In genomic region chr3:13377741-13378140, GRCh38 we compare ENCODE assay signal across 8 cellular contexts. TPM values are rescaled to one million over a fixed set of nuclear protein-coding genes. Genes with fewer than 3 reads are reported as not detected.
A peak's percentile ranks its signal among the peaks of the same experiment; 100 is the strongest.
DNase-seq lines count a peak whose midpoint lies in the region; ATAC-seq and TF ChIP-seq lines count a peak whose summit lies in the region.
"Not testable (repeated sequence)": the region's sequence is repeated elsewhere in the genome, so short reads cannot be mapped to it uniquely, and the experiment has no call there.

No MANE protein-coding gene starts in this region.

- H3K23me2 ChIP-seq in H9 (ENCODE audit: insufficient read length, low read depth, low read length, poor library complexity, severe bottlenecking): not testable (repeated sequence)

- not testable (repeated sequence) for ATAC-seq in CD4-positive, CD25-positive, alpha-beta regulatory T cell (ENCODE audit: low read depth in 2 of 2); T-helper 17 cell; activated T-helper 17 cell treated with anti-CD3 and anti-CD28 coated beads, Interleukin-2, amount 50 U/mL, for 72 hours (replicated peaks); central memory CD8-positive, alpha-beta T cell (replicated peaks; ENCODE audit: extremely low read depth, poor library complexity, severe bottlenecking); naive thymus-derived CD4-positive, alpha-beta T cell; stimulated activated naive CD8-positive, alpha-beta T cell treated with anti-CD3 and anti-CD28 coated beads, Interleukin-15, amount 100 ng/mL, for 72 hours

- not testable (repeated sequence) for H2AFZ ChIP-seq in H9 (ENCODE audit: low read length); osteoblast (ENCODE audit: low read length)

- not testable (repeated sequence) for H2BK20ac ChIP-seq in H9 (ENCODE audit: low read depth, low read length, poor library complexity, severe bottlenecking)

- H2BK5ac ChIP-seq in H9 (ENCODE audit: insufficient read length, low read length): not testable (repeated sequence)

- not testable (repeated sequence) for H4K5ac ChIP-seq in H9 (ENCODE audit: insufficient read length, low read depth, low read length)

- not testable (repeated sequence) for H3K79me2 ChIP-seq in H9 (ENCODE audit: insufficient read depth, low read length); osteoblast (ENCODE audit: insufficient read depth, low read length)

- H3K9me3 Mint-ChIP-seq in CD4-positive, CD25-positive, alpha-beta regulatory T cell; H9; activated T-helper 17 cell treated with anti-CD3 and anti-CD28 coated beads, Interleukin-2, amount 50 U/mL, for 72 hours; central memory CD8-positive, alpha-beta T cell; naive thymus-derived CD4-positive, alpha-beta T cell; stimulated activated naive CD8-positive, alpha-beta T cell treated with anti-CD3 and anti-CD28 coated beads, Interleukin-15, amount 100 ng/mL, for 72 hours: not testable (repeated sequence)

- H3K79me1 ChIP-seq in H9 (ENCODE audit: insufficient read depth, low read depth, low read length, poor library complexity, severe bottlenecking): not testable (repeated sequence)

- not testable (repeated sequence) for H3K23ac ChIP-seq in H9 (ENCODE audit: insufficient read length, low read depth, low read length)

- not testable (repeated sequence) for H3T11ph ChIP-seq in H9 (ENCODE audit: low read length)

- H3K9ac ChIP-seq in H9 (ENCODE audit: extremely low read depth, insufficient read length, low read length): not testable (repeated sequence)

- WGBS in H9 (ENCODE audit: extremely low coverage, insufficient read length, low lambda C conversion rate): no CpG with 5 or more reads among the region's 2 CpGs

- H3K14ac ChIP-seq in H9 (ENCODE audit: insufficient read depth, low read length): not testable (repeated sequence)

- H2AK5ac ChIP-seq in H9 (ENCODE audit: insufficient read length, low read length): not testable (repeated sequence)

- not testable (repeated sequence) for H2BK12ac ChIP-seq in H9 (ENCODE audit: insufficient read length, low read depth, low read length)

- not testable (repeated sequence) for TF ChIP-seq CTCF in H9 (conservative IDR thresholded peaks at IDR 0.05); osteoblast (IDR thresholded peaks at IDR 0.05; ENCODE audit: extremely low read depth, low read depth, low read length)

- H3K27me3 Mint-ChIP-seq in CD4-positive, CD25-positive, alpha-beta regulatory T cell; H9 (ENCODE audit: low read depth); T-helper 17 cell; activated T-helper 17 cell treated with anti-CD3 and anti-CD28 coated beads, Interleukin-2, amount 50 U/mL, for 72 hours; central memory CD8-positive, alpha-beta T cell; naive thymus-derived CD4-positive, alpha-beta T cell; stimulated activated naive CD8-positive, alpha-beta T cell treated with anti-CD3 and anti-CD28 coated beads, Interleukin-15, amount 100 ng/mL, for 72 hours: not testable (repeated sequence)

- not testable (repeated sequence) for H3K4me2 ChIP-seq in H9 (ENCODE audit: insufficient read depth, insufficient read length, low read length); osteoblast (ENCODE audit: insufficient read depth, low read length)

- not testable (repeated sequence) for H3K4ac ChIP-seq in H9 (ENCODE audit: low read depth, low read length)

- not testable (repeated sequence) for H3K4me3 Mint-ChIP-seq in CD4-positive, CD25-positive, alpha-beta regulatory T cell; T-helper 17 cell; activated T-helper 17 cell treated with anti-CD3 and anti-CD28 coated beads, Interleukin-2, amount 50 U/mL, for 72 hours; central memory CD8-positive, alpha-beta T cell; naive thymus-derived CD4-positive, alpha-beta T cell; stimulated activated naive CD8-positive, alpha-beta T cell treated with anti-CD3 and anti-CD28 coated beads, Interleukin-15, amount 100 ng/mL, for 72 hours
- peak overlapping the region in 1 of 2 experiments; percentile 42; a peak in 1 of 5 replicates for H3K4me3 Mint-ChIP-seq in H9

- not testable (repeated sequence) for H4K20me1 ChIP-seq in H9 (ENCODE audit: control insufficient read depth, insufficient read depth, insufficient read length); osteoblast (ENCODE audit: insufficient read depth, low read length)

- not testable (repeated sequence) for H3K4me3 ChIP-seq in CD4-positive, CD25-positive, alpha-beta regulatory T cell (ENCODE audit: low read depth, low read length); naive thymus-derived CD4-positive, alpha-beta T cell (ENCODE audit: low read length); osteoblast (ENCODE audit: insufficient read depth, low read length)

- H3K9me3 ChIP-seq in CD4-positive, CD25-positive, alpha-beta regulatory T cell (ENCODE audit: control insufficient read depth in 2 of 2, low read length in 2 of 2); H9 (ENCODE audit: control insufficient read depth, low read depth, low read length); T-helper 17 cell (ENCODE audit: control insufficient read depth, low read length, poor library complexity, severe bottlenecking); naive thymus-derived CD4-positive, alpha-beta T cell (ENCODE audit: control insufficient read depth in 2 of 3, low read length in 3 of 3); osteoblast (ENCODE audit: low read depth, low read length): not testable (repeated sequence)

- not testable (repeated sequence) for H4K8ac ChIP-seq in H9 (replicated peaks; ENCODE audit: insufficient read length, low read depth, low read length)

- CTCF ChIA-PET in naive thymus-derived CD4-positive, alpha-beta T cell (lab: Charles Lee): interaction anchor here (0.7 to 2.1 kb wide), 2 partner anchors 11 to 74 kb away, joined by 3 to 8 read pairs; no protein-coding TSS in a partner anchor

- not testable (repeated sequence) for H4K91ac ChIP-seq in H9 (ENCODE audit: insufficient read length, low read depth, low read length)

- peaks cover 96% of the 10 kb centered on the region for H3K36me3 ChIP-seq in CD4-positive, CD25-positive, alpha-beta regulatory T cell (ENCODE audit: control insufficient read depth, insufficient read depth, low read length)
- peaks cover 22 to 99% (median 52%) of the 10 kb centered on the region in 3 experiments for H3K36me3 ChIP-seq in naive thymus-derived CD4-positive, alpha-beta T cell (ENCODE audit: control insufficient read depth in 2 of 3, insufficient read depth in 3 of 3, low read length in 3 of 3)
- H3K36me3 ChIP-seq in osteoblast (ENCODE audit: insufficient read depth, low read length): not testable (repeated sequence)

- H3K27ac ChIP-seq in CD4-positive, CD25-positive, alpha-beta regulatory T cell (ENCODE audit: insufficient read depth, low read length, poor library complexity, severe bottlenecking); H9 (ENCODE audit: insufficient read length, low read depth, low read length); naive thymus-derived CD4-positive, alpha-beta T cell (ENCODE audit: low read depth, low read length); osteoblast (ENCODE audit: low read depth, low read length): not testable (repeated sequence)

- H2BK120ac ChIP-seq in H9 (ENCODE audit: low read depth, low read length, poor library complexity, severe bottlenecking): not testable (repeated sequence)

- DNase-seq in CD4-positive, CD25-positive, alpha-beta regulatory T cell; H9; T-helper 17 cell; central memory CD8-positive, alpha-beta T cell (ENCODE audit: low spot score in 2 of 2); naive thymus-derived CD4-positive, alpha-beta T cell; stimulated activated naive CD8-positive, alpha-beta T cell treated with anti-CD3 and anti-CD28 coated beads, Interleukin-15, amount 100 ng/mL, for 72 hours: not testable (repeated sequence)
- DNase-seq in osteoblast (ENCODE audit: insufficient read length, low spot score, missing footprints): peak; percentile 68

- not testable (repeated sequence) for H2BK15ac ChIP-seq in H9 (ENCODE audit: low read depth, low read length)

- intact Hi-C loops in naive thymus-derived CD4-positive, alpha-beta T cell (cut with micrococcal nuclease): not testable (repeated sequence)

- H3K36me3 Mint-ChIP-seq in CD4-positive, CD25-positive, alpha-beta regulatory T cell: peaks cover 35% of the 10 kb centered on the region
- H3K36me3 Mint-ChIP-seq in H9 (ENCODE audit: insufficient read depth in 1 of 3, low read depth in 3 of 3) (peaks cover 14 to 45% (median 35%) of the 10 kb centered on the region in 3 experiments), T-helper 17 cell (ENCODE audit: low read depth) (peaks cover 11% of the 10 kb centered on the region)
- peaks cover 64% of the 10 kb centered on the region for H3K36me3 Mint-ChIP-seq in activated T-helper 17 cell treated with anti-CD3 and anti-CD28 coated beads, Interleukin-2, amount 50 U/mL, for 72 hours (ENCODE audit: low read depth)
- peaks cover 43% of the 10 kb centered on the region for H3K36me3 Mint-ChIP-seq in central memory CD8-positive, alpha-beta T cell (ENCODE audit: insufficient read depth)
- peaks cover 16 to 43% (median 18%) of the 10 kb centered on the region in 5 donors for H3K36me3 Mint-ChIP-seq in naive thymus-derived CD4-positive, alpha-beta T cell

- not testable (repeated sequence) for H3K18ac ChIP-seq in H9 (ENCODE audit: insufficient read length, low read depth, low read length)

- H3K27ac Mint-ChIP-seq in CD4-positive, CD25-positive, alpha-beta regulatory T cell: peak overlapping the region; percentile 81 to 88 (median 82)
- peak overlapping the region in 2 of 3 experiments; percentile 81 to 85; a peak in 4 of 7 replicates for H3K27ac Mint-ChIP-seq in H9
- peak overlapping the region; percentile 34 for H3K27ac Mint-ChIP-seq in T-helper 17 cell
- peak overlapping the region; percentile 40 for H3K27ac Mint-ChIP-seq in activated T-helper 17 cell treated with anti-CD3 and anti-CD28 coated beads, Interleukin-2, amount 50 U/mL, for 72 hours
- H3K27ac Mint-ChIP-seq in central memory CD8-positive, alpha-beta T cell (ENCODE audit: low read depth): peak overlapping the region; percentile 15
- H3K27ac Mint-ChIP-seq in naive thymus-derived CD4-positive, alpha-beta T cell: peak overlapping the region in 7 of 9 donors; percentile 5 to 81 (median 71)
- peak overlapping the region; percentile 70 to 74 for H3K27ac Mint-ChIP-seq in stimulated activated naive CD8-positive, alpha-beta T cell treated with anti-CD3 and anti-CD28 coated beads, Interleukin-15, amount 100 ng/mL, for 72 hours

- POLR2A ChIA-PET in naive thymus-derived CD4-positive, alpha-beta T cell (lab: Charles Lee): not testable (repeated sequence)

- not testable (repeated sequence) for H3K4me1 Mint-ChIP-seq in CD4-positive, CD25-positive, alpha-beta regulatory T cell; H9; activated T-helper 17 cell treated with anti-CD3 and anti-CD28 coated beads, Interleukin-2, amount 50 U/mL, for 72 hours; stimulated activated naive CD8-positive, alpha-beta T cell treated with anti-CD3 and anti-CD28 coated beads, Interleukin-15, amount 100 ng/mL, for 72 hours
- peaks cover 12% of the 10 kb centered on the region for H3K4me1 Mint-ChIP-seq in T-helper 17 cell
- H3K4me1 Mint-ChIP-seq in central memory CD8-positive, alpha-beta T cell: peaks cover 19% of the 10 kb centered on the region
- H3K4me1 Mint-ChIP-seq in naive thymus-derived CD4-positive, alpha-beta T cell: peaks cover 0 to 11% (median 8%) of the 10 kb centered on the region in 7 donors

- not testable (repeated sequence) for H3K56ac ChIP-seq in H9 (ENCODE audit: insufficient read length, low read depth, low read length)

- H3K27me3 ChIP-seq in CD4-positive, CD25-positive, alpha-beta regulatory T cell (ENCODE audit: control insufficient read depth, insufficient read depth, low read length); H9 (ENCODE audit: insufficient read depth, low read length); naive thymus-derived CD4-positive, alpha-beta T cell (ENCODE audit: control insufficient read depth in 2 of 2, insufficient read depth in 2 of 2, low read length in 2 of 2); osteoblast (ENCODE audit: insufficient read depth, low read length): not testable (repeated sequence)

- H3K4me1 ChIP-seq in CD4-positive, CD25-positive, alpha-beta regulatory T cell (ENCODE audit: control insufficient read depth, insufficient read depth, low read length, poor library complexity, severe bottlenecking); H9 (ENCODE audit: insufficient read depth, low read length); naive thymus-derived CD4-positive, alpha-beta T cell (ENCODE audit: control insufficient read depth in 2 of 2, insufficient read depth in 2 of 2, low read length in 2 of 2): not testable (repeated sequence)
- H3K4me1 ChIP-seq in osteoblast (ENCODE audit: insufficient read depth, low read length): peaks cover 35% of the 10 kb centered on the region

RNA-seq across cellular contexts. Expression of gene NUP210, which starts 42.4 kb away (rescaled TPM):
- total RNA-seq in CD4-positive, CD25-positive, alpha-beta regulatory T cell: 125 TPM
- polyA plus RNA-seq in CD4-positive, CD25-positive, alpha-beta regulatory T cell: 10 to 100 TPM; 42.4 to 46.9 (median 45.3) TPM
- 47.3 and 48.8 TPM in 2 replicates for total RNA-seq in H9 (2021)
- total RNA-seq in T-helper 17 cell: 100 to 1,000 TPM; 125 to 137 TPM
- 100 to 1,000 TPM in 1 of 2 donors, 10 to 100 TPM in 1; 86.9 to 146 TPM for total RNA-seq in activated T-helper 17 cell treated with anti-CD3 and anti-CD28 coated beads, Interleukin-2, amount 50 U/mL, for 72 hours
- total RNA-seq in naive thymus-derived CD4-positive, alpha-beta T cell: 100 to 1,000 TPM; 131 to 164 (median 150) TPM
- polyA plus RNA-seq in naive thymus-derived CD4-positive, alpha-beta T cell: 10 to 100 TPM; 52.6 to 93.6 TPM
- under 0.01 TPM in 2 replicates for total RNA-seq in osteoblast

Comparison
In these comparisons a context has a peak if more than half of its experiments do, and no peak if none do; other contexts are left out.
1. H3K27ac Mint-ChIP-seq: peak in every context shown above with its lines; median percentile 83 in H9; 82 in CD4-positive, CD25-positive, alpha-beta regulatory T cell; 72 in stimulated activated naive CD8-positive, alpha-beta T cell treated with anti-CD3 and anti-CD28 coated beads, Interleukin-15, amount 100 ng/mL, for 72 hours; 71 in naive thymus-derived CD4-positive, alpha-beta T cell; 40 in activated T-helper 17 cell treated with anti-CD3 and anti-CD28 coated beads, Interleukin-2, amount 50 U/mL, for 72 hours; 34 in T-helper 17 cell; 15 in central memory CD8-positive, alpha-beta T cell.
2. RNA of gene NUP210, which starts 42.4 kb away (total RNA-seq): 131 to 164 TPM in naive thymus-derived CD4-positive, alpha-beta T cell, 86.9 to 146 TPM in activated T-helper 17 cell treated with anti-CD3 and anti-CD28 coated beads, Interleukin-2, amount 50 U/mL, for 72 hours, 125 to 137 TPM in T-helper 17 cell, 125 TPM in CD4-positive, CD25-positive, alpha-beta regulatory T cell (single experiment) and 47.3 to 48.8 TPM in H9; under 0.01 TPM in osteoblast; every median in the first group is over 10 times any median in the second.